In genomic region chr19:28242317-28242927, GRCh38 we compare ENCODE assay signal across 8 cellular contexts.
DNase-seq lines count a peak whose midpoint lies in the region; ATAC-seq and TF ChIP-seq lines count a peak whose summit lies in the region.

No MANE protein-coding gene starts in this region.

- TF ChIP-seq CTCF in GM13976 (IDR thresholded peaks at IDR 0.05; ENCODE audit: borderline replicate concordance, control extremely low read depth, extremely low read depth, insufficient read depth, missing control alignments) (no peak), fibroblast of pulmonary artery (IDR thresholded peaks at IDR 0.05; ENCODE audit: low read length, missing control alignments) (peak; percentile 63), spleen (IDR thresholded peaks at IDR 0.05 in 8 of 11, conservative IDR thresholded peaks at IDR 0.05 in 3 of 11) (peak in 7 of 11 experiments; percentile 23 to 53 (median 42)), omental fat pad (IDR thresholded peaks at IDR 0.05) (no peak)

- peak; percentile 23 for DNase-seq in Ammon's horn (ENCODE audit: low spot score)
- DNase-seq in GM13976 (ENCODE audit: low spot score) = peak; percentile 30
- DNase-seq in OCI-M2 (lab: John Stamatoyannopoulos, UW; ENCODE audit: unreplicated experiment) = peak; percentile 76
- DNase-seq in fibroblast of pulmonary artery (ENCODE audit: low read depth) = peak; percentile 46
- no peak for DNase-seq in spleen
- DNase-seq in omental fat pad (ENCODE audit: low spot score) = no peak

- H3K4me1 ChIP-seq in spleen = no peaks in the 10 kb centered on the region

- TF ChIP-seq POLR2A in spleen (IDR thresholded peaks at IDR 0.05) = no peak

- H3K36me3 ChIP-seq in spleen = no peaks in the 10 kb centered on the region

- in situ Hi-C loops in GM13976 (cut with MboI; ENCODE audit: low sequenced_read_pairs, unreplicated experiment) = no loop called here

- ATAC-seq in omental fat pad (ENCODE audit: low FRiP score) (no peak), GM19035 (IDR thresholded peaks at IDR 0.05; ENCODE audit: unreplicated experiment) (no peak), HG02798 (IDR thresholded peaks at IDR 0.05; ENCODE audit: poor library complexity, unreplicated experiment) (no peak)

- no peak overlapping the region for H3K27ac ChIP-seq in spleen

- no peaks in the 10 kb centered on the region for H3K9me3 ChIP-seq in spleen

- H3K27me3 ChIP-seq in spleen (replicated peaks in 1 of 7) = no peaks in the 10 kb centered on the region

- intact Hi-C loops in spleen (cut with DNase I; ENCODE audit: low total_unique reads) = no loop called here

- 43 to 53% (median 50%) methylated on average over 6 to 7 of the region's 7 CpGs for WGBS in spleen, 5 donors

- H3K4me3 ChIP-seq in fibroblast of pulmonary artery (replicated peaks; ENCODE audit: low read depth, low read length) = no peak overlapping the region
- H3K4me3 ChIP-seq in spleen = no peak overlapping the region

Comparison
In these comparisons a context has a peak if more than half of its experiments do, and no peak if none do; other contexts are left out.
1. DNase-seq: peak in Ammon's horn (single experiment), GM13976 (single experiment), OCI-M2 (single experiment) and fibroblast of pulmonary artery (single experiment); none in spleen (single experiment) and omental fat pad (single experiment).
2. CTCF ChIP-seq: peak in fibroblast of pulmonary artery (single experiment) and spleen (7 of 11); none in GM13976 (single experiment) and omental fat pad (0 of 3).